30 cellular contexts compared by ENCODE assay signal in the genomic region with DNA sequence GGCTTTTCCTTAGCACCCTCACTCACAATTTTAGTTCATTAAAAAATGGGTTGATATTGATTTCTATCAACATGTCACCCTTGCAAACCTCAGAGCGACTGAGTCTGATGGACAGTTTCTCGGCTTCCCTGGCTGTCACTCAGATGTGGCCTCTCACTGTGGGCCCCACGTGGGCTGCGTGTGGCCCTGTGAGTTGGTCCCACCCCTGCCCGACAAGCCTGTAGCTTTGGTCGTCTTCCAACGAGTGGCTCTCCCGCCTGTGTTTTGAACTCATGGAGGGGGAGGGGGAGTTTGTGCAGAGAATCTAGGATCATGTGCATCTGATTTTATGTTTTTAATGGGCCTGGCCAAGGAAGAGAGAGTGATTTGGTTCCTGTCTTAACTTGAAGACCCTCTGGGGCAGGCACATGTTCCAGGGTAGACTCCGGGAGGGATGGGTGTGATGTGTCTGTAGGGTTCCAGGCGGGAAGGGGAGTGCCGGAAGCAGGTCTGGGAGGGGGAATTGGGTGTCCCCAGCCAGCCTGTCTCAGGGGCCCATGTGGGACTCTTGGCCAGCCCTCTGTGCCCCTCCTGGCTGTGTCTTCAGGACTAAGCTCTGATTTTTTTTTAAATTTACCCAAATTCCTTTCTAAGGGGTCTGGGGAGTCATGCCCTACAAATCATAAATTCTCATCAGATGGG. TPM values are rescaled to one million over a fixed set of nuclear protein-coding genes. Genes with fewer than 3 reads are reported as not detected.
DNase-seq lines count a peak whose midpoint lies in the region; ATAC-seq and TF ChIP-seq lines count a peak whose summit lies in the region.
"Had no signal": no experiment of that assay in that cellular context is flagged by ENCODE, and none has a peak within 500 bp of the region (broad histone marks: within the 10 kb centered on the region; RNA-seq: fewer than 3 reads in every experiment).

No MANE protein-coding gene starts in this region.

- H2BK12ac ChIP-seq in neuronal stem cell (ENCODE audit: low read length) = peak overlapping the region; percentile 63

- CTCF ChIA-PET in HEK293 (lab: Yijun Ruan, JAX) = no interaction called here

- ATAC-seq in SK-N-SH treated with all-trans-retinoic acid at 6 μM for 48 hours = no peak
- ATAC-seq: activated CD4-positive, alpha-beta T cell treated with anti-CD3 and anti-CD28 coated beads for 36 hours; activated CD8-positive, alpha-beta T cell treated with anti-CD3 and anti-CD28 coated beads, Interleukin-2, amount 10 ng/mL, durations not matched to agents 7 days and 5 days; CD8-positive, alpha-beta T cell; left lobe of liver; stimulated activated naive CD8-positive, alpha-beta T cell treated with anti-CD3 and anti-CD28 coated beads, Interleukin-15, Interleukin-2, amounts not matched to agents 100 U/mL and 50 U/mL, for 24 hours had no signal

- H2BK15ac ChIP-seq in neuronal stem cell (ENCODE audit: low read length) = no peak overlapping the region

- TF ChIP-seq CTCF in HEK293 (tag by site-specific recombination; IDR thresholded peaks at IDR 0.05) (no peak), coronary artery (IDR thresholded peaks at IDR 0.05) (no peak), BE2C (IDR thresholded peaks at IDR 0.05; ENCODE audit: low read depth, low read length) (no peak)

- no peak overlapping the region for H3K4me3 ChIP-seq in BLaER1
- H3K4me3 ChIP-seq in HEK293 (ENCODE audit: low read depth, low read length) = no peak overlapping the region
- H3K4me3 ChIP-seq in neuronal stem cell (ENCODE audit: low read length in 2 of 2) = no peak overlapping the region
- H3K4me3 ChIP-seq in coronary artery = no peak overlapping the region
- no peak overlapping the region for H3K4me3 ChIP-seq in BE2C (ENCODE audit: low read depth, low read length)
- H3K4me3 ChIP-seq: breast epithelium, HAP-1, PC-9, smooth muscle cell had no signal

- H3K27ac ChIP-seq in BLaER1 (no peak overlapping the region), HEK293 (ENCODE audit: extremely low read depth, low read depth, low read length) (no peak overlapping the region), neuronal stem cell (replicated peaks; ENCODE audit: low read length) (no peak overlapping the region), coronary artery (no peak overlapping the region)
- H3K27ac ChIP-seq: breast epithelium, epithelial cell of prostate, PC-9 had no signal

- TF ChIP-seq POLR2A in erythroblast (IDR thresholded peaks at IDR 0.05; ENCODE audit: low read length) = no peak

- no peak overlapping the region for H4K91ac ChIP-seq in neuronal stem cell (ENCODE audit: low read depth, low read length, poor library complexity)

- H2AK5ac ChIP-seq in neuronal stem cell (ENCODE audit: low read depth, low read length) = peak overlapping the region; percentile 83

- no peak overlapping the region for H3K14ac ChIP-seq in neuronal stem cell (ENCODE audit: low read length)

- no peak overlapping the region for H2BK5ac ChIP-seq in neuronal stem cell (ENCODE audit: low read length)

- H3K27me3 ChIP-seq in BLaER1 = no peaks in the 10 kb centered on the region
- H3K27me3 ChIP-seq in neuronal stem cell (ENCODE audit: control insufficient read depth in 3 of 3, insufficient read depth in 3 of 3, low read depth in 1 of 3, low read length in 3 of 3) = no peaks in the 10 kb centered on the region
- no peaks in the 10 kb centered on the region for H3K27me3 ChIP-seq in BE2C
- H3K27me3 ChIP-seq: breast epithelium had no signal

- peak; percentile 26 to 33 for DNase-seq in erythroblast (lab: John Stamatoyannopoulos, UW)
- DNase-seq in neuronal stem cell (ENCODE audit: low spot score) = no peak
- no peak for DNase-seq in coronary artery (ENCODE audit: low spot score)
- no peak for DNase-seq in BE2C
- DNase-seq: activated CD4-positive, alpha-beta T cell treated with anti-CD3 and anti-CD28 coated beads for 36 hours; activated CD8-positive, alpha-beta T cell treated with anti-CD3 and anti-CD28 coated beads, Interleukin-2, amount 10 ng/mL, durations not matched to agents 7 days and 5 days; activated naive CD8-positive, alpha-beta T cell treated with anti-CD3 and anti-CD28 coated beads for 36 hours; AML-193; CD8-positive, alpha-beta T cell; effector CD4-positive, alpha-beta T cell; IMR-90; midbrain; MV-4-11; naive B cell; NCI-H1436 treated with DMSO at 0.1 percent for 48 hours; NCI-H2107; NCI-H345; NCI-H69; PC-9; SHP77 treated with DMSO at 0.1 percent for 48 hours; stimulated activated CD4-positive, alpha-beta T cell treated with anti-CD3 and anti-CD28 coated beads, Interleukin-1b, Interleukin-23, amount 100 ng/mL, for 48 hours; stimulated activated naive CD8-positive, alpha-beta T cell treated with anti-CD3 and anti-CD28 coated beads, Interleukin-15, Interleukin-2, amounts not matched to agents 100 U/mL and 50 U/mL, for 24 hours had no signal

- POLR2A ChIA-PET in HEK293 (lab: Yijun Ruan, JAX) = no interaction called here

- no peak overlapping the region for H2AFZ ChIP-seq in neuronal stem cell (ENCODE audit: low read length)
- H2AFZ ChIP-seq: PC-9 had no signal

- peak overlapping the region; percentile 38 for H3K23ac ChIP-seq in neuronal stem cell (ENCODE audit: low read depth, low read length, poor library complexity)

- peaks cover 12% of the 10 kb centered on the region; the same call in 1 of the 2 replicates for H3K36me3 ChIP-seq in BLaER1
- no peaks in the 10 kb centered on the region for H3K36me3 ChIP-seq in HEK293 (ENCODE audit: control insufficient read depth in 2 of 2, insufficient read depth in 1 of 2, low read length in 2 of 2)
- H3K36me3 ChIP-seq in neuronal stem cell (replicated peaks in 1 of 2; ENCODE audit: control insufficient read depth in 2 of 2, insufficient read depth in 2 of 2, low read length in 2 of 2) = no peaks in the 10 kb centered on the region
- H3K36me3 ChIP-seq in BE2C = no peaks in the 10 kb centered on the region; the same call in 1 of the 2 replicates
- H3K36me3 ChIP-seq: breast epithelium, HAP-1 had no signal

- peaks cover 61% of the 10 kb centered on the region for H3K4me1 ChIP-seq in BLaER1
- H3K4me1 ChIP-seq in HEK293 (ENCODE audit: control insufficient read depth, insufficient read depth, low read length) = 0 out of 2 replicates have a peak, but pooled peaks cover 2% of the 10 kb centered on the region
- peaks cover 19 to 48% of the 10 kb centered on the region in 2 donors for H3K4me1 ChIP-seq in neuronal stem cell (ENCODE audit: control insufficient read depth in 2 of 2, insufficient read depth in 1 of 2, low read depth in 1 of 2, low read length in 2 of 2)
- peaks cover 13% of the 10 kb centered on the region for H3K4me1 ChIP-seq in BE2C
- H3K4me1 ChIP-seq: breast epithelium had no signal

- WGBS in neuronal stem cell (ENCODE audit: extremely low coverage in 2 of 2, insufficient read length in 2 of 2, insufficient replicate concordance in 1 of 2), 2 donors = no CpG with 5 or more reads among the region's 11 CpGs

- no peak overlapping the region for H4K8ac ChIP-seq in neuronal stem cell (ENCODE audit: low read depth, low read length)

- no peak overlapping the region for H2BK120ac ChIP-seq in neuronal stem cell (ENCODE audit: low read depth, low read length)

- H3K9me3 ChIP-seq in BLaER1 (peaks cover 4% of the 10 kb centered on the region; the same call in 1 of the 2 replicates), HEK293 (ENCODE audit: control insufficient read depth, insufficient read depth, low read depth, low read length) (no peaks in the 10 kb centered on the region), neuronal stem cell (replicated peaks in 1 of 2; ENCODE audit: control insufficient read depth in 2 of 2, insufficient read depth in 1 of 2, low read depth in 1 of 2, low read length in 2 of 2) (no peaks in the 10 kb centered on the region), BE2C (no peaks in the 10 kb centered on the region)
- H3K9me3 ChIP-seq: breast epithelium, HAP-1 had no signal

- peaks cover 13% of the 10 kb centered on the region for H3K79me1 ChIP-seq in neuronal stem cell (ENCODE audit: low read depth, low read length)

- H3K4ac ChIP-seq in neuronal stem cell (ENCODE audit: low read length) = no peak overlapping the region

- H3K18ac ChIP-seq in neuronal stem cell (ENCODE audit: low read length) = peak overlapping the region; percentile 77

- no peak overlapping the region for H3K9ac ChIP-seq in BLaER1
- peak overlapping the region; percentile 24 for H3K9ac ChIP-seq in neuronal stem cell (ENCODE audit: low read depth, low read length, poor library complexity)

- peaks cover 51% of the 10 kb centered on the region for H4K20me1 ChIP-seq in BLaER1

- H3K4me2 ChIP-seq in BLaER1 (peak overlapping the region; percentile 33), neuronal stem cell (ENCODE audit: insufficient read depth, low read length, poor library complexity, severe bottlenecking) (no peak overlapping the region)
- H3K4me2 ChIP-seq: PC-9, smooth muscle cell had no signal

TF ChIP-seq in HEK293, 187 proteins besides CTCF, POLR2A, EP300 and RAD21 (continues in another document):
- TF ChIP-seq ZFP69B (tag by site-specific recombination; IDR thresholded peaks at IDR 0.05) = peak; percentile 81; the same call in 1 of the 2 replicates
- TF ChIP-seq ZNF311 (tag by site-specific recombination; IDR thresholded peaks at IDR 0.05; ENCODE audit: borderline replicate concordance) = no peak
- TF ChIP-seq ZNF239 (tag by site-specific recombination; IDR thresholded peaks at IDR 0.05) = no peak
- no peak for TF ChIP-seq ZNF426 (tag by site-specific recombination; IDR thresholded peaks at IDR 0.05)
- TF ChIP-seq ZNF423 (tag by site-specific recombination; IDR thresholded peaks at IDR 0.05) = no peak
- no peak for TF ChIP-seq ZNF530 (tag by site-specific recombination; IDR thresholded peaks at IDR 0.05; ENCODE audit: low read depth)
- TF ChIP-seq ZNF600 (tag by site-specific recombination; IDR thresholded peaks at IDR 0.05) = 0 out of 2 replicates have a peak, but pooled peaks have one; percentile 21

TF ChIP-seq in SK-N-SH treated with all-trans-retinoic acid at 6 μM for 48 hours, 23 proteins besides CTCF, POLR2A, EP300 and RAD21 (continues in another document):
- TF ChIP-seq ISL1 (CRISPR knock-in tag; IDR thresholded peaks at IDR 0.05) (no peak), RARB (CRISPR knock-in tag; IDR thresholded peaks at IDR 0.05) (no peak), TOX (CRISPR knock-in tag; IDR thresholded peaks at IDR 0.05; ENCODE audit: borderline replicate concordance) (no peak), ZC3H10 (CRISPR knock-in tag; IDR thresholded peaks at IDR 0.05) (no peak), BACH2 (CRISPR knock-in tag; IDR thresholded peaks at IDR 0.05; ENCODE audit: borderline replicate concordance) (no peak), ZFP30 (CRISPR knock-in tag; IDR thresholded peaks at IDR 0.05) (no peak), OSR1 (CRISPR knock-in tag; IDR thresholded peaks at IDR 0.05) (no peak)

RNA-seq across cellular contexts. Expression of a gene that starts 18.9 kb away (rescaled TPM):
- 22.9 TPM for polyA plus RNA-seq in neuronal stem cell (2013, experiment 1 of 2)
- polyA plus RNA-seq in neuronal stem cell (2013, experiment 2 of 2) = 23.4 TPM
- 18.4 TPM for polyA plus RNA-seq in BE2C (2012; ENCODE audit: insufficient read depth, insufficient read length, low read depth)

Comparison
In these comparisons a context has a peak if more than half of its experiments do, and no peak if none do; other contexts are left out.
1. DNase-seq: peak in erythroblast (2 of 2); none in neuronal stem cell (single experiment), coronary artery (single experiment) and BE2C (single experiment).